In the genomic region with DNA sequence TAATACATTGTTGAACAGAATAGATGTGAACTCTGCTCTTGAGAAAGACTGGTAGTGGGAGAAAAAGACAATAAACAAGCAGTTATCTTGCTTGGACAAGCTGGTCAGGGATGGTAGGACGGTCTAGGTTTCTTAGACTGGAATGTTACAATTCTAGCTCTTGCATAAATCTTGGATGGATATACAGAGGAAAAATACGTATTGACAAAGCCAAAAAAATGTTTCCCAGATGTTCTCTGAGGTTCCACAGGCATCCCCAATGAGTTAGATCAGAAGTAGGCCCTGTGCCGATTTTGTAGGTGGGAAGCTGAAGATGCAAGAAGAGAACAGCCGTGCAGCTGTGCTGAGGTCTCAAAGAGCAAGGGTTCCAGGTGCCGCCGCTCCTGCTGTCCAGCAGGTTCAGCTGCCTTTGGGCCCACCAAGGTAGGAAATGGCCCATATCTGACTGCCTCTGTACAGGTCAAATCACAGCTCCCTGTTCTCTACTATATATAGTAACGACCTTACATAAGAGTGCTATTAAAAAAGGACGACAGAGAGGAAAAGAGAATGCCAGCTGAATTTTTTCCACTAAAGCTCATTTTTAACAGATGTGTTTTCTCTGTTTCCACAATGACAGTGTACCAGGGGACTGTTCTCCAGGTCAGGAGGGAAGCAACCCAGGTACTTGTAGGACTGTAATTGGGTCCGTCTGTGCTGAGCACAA, we compare ENCODE assay signal across 14 cellular contexts.
DNase-seq lines count a peak whose midpoint lies in the region; ATAC-seq and TF ChIP-seq lines count a peak whose summit lies in the region.
"Had no signal": no experiment of that assay in that cellular context is flagged by ENCODE, and none has a peak within 500 bp of the region (broad histone marks: within the 10 kb centered on the region; RNA-seq: fewer than 3 reads in every experiment).

No MANE protein-coding gene starts in this region.

- H3K4me3 ChIP-seq in left lung (no peak overlapping the region), skeletal muscle satellite cell (ENCODE audit: low read length) (no peak overlapping the region)
- H3K4me3 ChIP-seq: mucosa of descending colon, right lobe of liver had no signal

- peak; percentile 14 for ATAC-seq in left lung
- no peak for ATAC-seq in HG03520 (IDR thresholded peaks at IDR 0.05; ENCODE audit: unreplicated experiment)
- ATAC-seq: mucosa of descending colon had no signal

- H3K4me3 Mint-ChIP-seq in chondrocyte (ENCODE audit: unreplicated experiment): no peak overlapping the region
- H3K4me3 Mint-ChIP-seq: activated CD4-positive, alpha-beta T cell treated with anti-CD3 and anti-CD28 coated beads, Interleukin-2, amount 10 ng/mL, durations not matched to agents 7 days and 5 days had no signal

- H3K9me3 Mint-ChIP-seq in chondrocyte (ENCODE audit: low read depth): no peaks in the 10 kb centered on the region
- H3K9me3 Mint-ChIP-seq: T-helper 1 cell treated with Interleukin-12 subunit alpha and Interleukin-12 subunit beta and Interleukin-4 antibody, amounts not matched to agents 30 μg/mL and 1 μg/mL, for 36 hours had no signal

- no peak for TF ChIP-seq CTCF in chondrocyte (IDR thresholded peaks at IDR 0.05)
- no peak for TF ChIP-seq CTCF in left lung (IDR thresholded peaks at IDR 0.05)
- no peak for TF ChIP-seq CTCF in GM20000 (IDR thresholded peaks at IDR 0.05; ENCODE audit: extremely low read depth, missing control alignments)

- peaks cover 95% of the 10 kb centered on the region for H3K4me1 Mint-ChIP-seq in chondrocyte (ENCODE audit: low read depth)

- H3K36me3 ChIP-seq in left lung: no peaks in the 10 kb centered on the region
- peaks cover 33% of the 10 kb centered on the region for H3K36me3 ChIP-seq in skeletal muscle satellite cell (ENCODE audit: insufficient read depth, low read length)
- H3K36me3 ChIP-seq: right lobe of liver had no signal

- peak; percentile 35 for DNase-seq in EH (ENCODE audit: low read depth)
- no peak for DNase-seq in chondrocyte (ENCODE audit: low spot score)
- no peak for DNase-seq in left lung
- no peak for DNase-seq in NAMALWA (ENCODE audit: low spot score)
- DNase-seq in GM20000 (ENCODE audit: low spot score): no peak
- no peak for DNase-seq in activated CD8-positive, alpha-beta memory T cell treated with anti-CD3 and anti-CD28 coated beads for 24 hours
- DNase-seq: activated CD4-positive, alpha-beta T cell treated with anti-CD3 and anti-CD28 coated beads, Interleukin-2, amount 10 ng/mL, durations not matched to agents 7 days and 5 days; Caco-2; erythroblast; mucosa of descending colon; right lobe of liver had no signal

- H3K27ac Mint-ChIP-seq in chondrocyte (ENCODE audit: unreplicated experiment): peak overlapping the region; percentile 94

- no peak overlapping the region for H3K4me2 ChIP-seq in skeletal muscle satellite cell (ENCODE audit: low read length)

- no peaks in the 10 kb centered on the region for H3K27me3 Mint-ChIP-seq in chondrocyte (ENCODE audit: low read depth)
- H3K27me3 Mint-ChIP-seq: activated CD4-positive, alpha-beta T cell treated with anti-CD3 and anti-CD28 coated beads, Interleukin-2, amount 10 ng/mL, durations not matched to agents 7 days and 5 days had no signal

- H3K9ac ChIP-seq in skeletal muscle satellite cell (ENCODE audit: low read depth, low read length): peak overlapping the region; percentile 5

- intact Hi-C loops in left lung (cut with DNase I): no loop called here

- H3K4me1 ChIP-seq in left lung (peaks cover 8 to 21% of the 10 kb centered on the region in 2 donors), skeletal muscle satellite cell (ENCODE audit: control insufficient read depth, insufficient read depth, low read length) (peaks cover 61% of the 10 kb centered on the region)
- H3K4me1 ChIP-seq: right lobe of liver had no signal

- H3K27ac ChIP-seq in left lung: peak overlapping the region in 1 of 2 donors; percentile 36
- H3K27ac ChIP-seq: right lobe of liver had no signal

- H3K27me3 ChIP-seq in left lung (no peaks in the 10 kb centered on the region), skeletal muscle satellite cell (ENCODE audit: control insufficient read depth, insufficient read depth, low read length) (no peaks in the 10 kb centered on the region)
- H3K27me3 ChIP-seq: right lobe of liver had no signal

- peaks cover 52% of the 10 kb centered on the region for H3K36me3 Mint-ChIP-seq in chondrocyte (ENCODE audit: low read depth)

- H3K9me3 ChIP-seq in left lung: no peaks in the 10 kb centered on the region
- peaks cover 4% of the 10 kb centered on the region for H3K9me3 ChIP-seq in skeletal muscle satellite cell (replicated peaks; ENCODE audit: low read length)
- H3K9me3 ChIP-seq: Caco-2, mucosa of descending colon, right lobe of liver had no signal
